Comparison of ENCODE assay signal across 10 cellular contexts in genomic region chr16:29148867-29149272, GRCh38.
DNase-seq lines count a peak whose midpoint lies in the region; ATAC-seq and TF ChIP-seq lines count a peak whose summit lies in the region.
"Had no signal": no experiment of that assay in that cellular context is flagged by ENCODE, and none has a peak within 500 bp of the region (broad histone marks: within the 10 kb centered on the region; RNA-seq: fewer than 3 reads in every experiment).

No MANE protein-coding gene starts in this region.

- H3K4me1 ChIP-seq in BLaER1 treated with 17β-estradiol and CSF1 and Interleukin-3, amounts not matched to agents 10 nM and 100 nM = peaks cover 37 to 49% (median 44%) of the 10 kb centered on the region in 10 experiments
- H3K4me1 ChIP-seq: pancreas had no signal

- ATAC-seq in central memory CD8-positive, alpha-beta T cell (replicated peaks; ENCODE audit: extremely low read depth, poor library complexity, severe bottlenecking) = peak; percentile 96
- no peak for ATAC-seq in HG03354 (IDR thresholded peaks at IDR 0.05; ENCODE audit: poor library complexity, severe bottlenecking, unreplicated experiment)

- TF ChIP-seq CTCF in type B pancreatic cell (conservative IDR thresholded peaks at IDR 0.05) (no peak), GM20000 (IDR thresholded peaks at IDR 0.05; ENCODE audit: extremely low read depth, missing control alignments) (no peak)

- H3K4me3 ChIP-seq in BLaER1 treated with 17β-estradiol and CSF1 and Interleukin-3, amounts not matched to agents 10 nM and 100 nM = no peak overlapping the region
- H3K4me3 ChIP-seq: pancreas had no signal

- H3K4me3 Mint-ChIP-seq in central memory CD8-positive, alpha-beta T cell = peak overlapping the region; percentile 53
- no peak overlapping the region for H3K4me3 Mint-ChIP-seq in type B pancreatic cell

- no peaks in the 10 kb centered on the region for H3K36me3 ChIP-seq in BLaER1 treated with 17β-estradiol and CSF1 and Interleukin-3, amounts not matched to agents 10 nM and 100 nM
- H3K36me3 ChIP-seq: pancreas had no signal

- no peaks in the 10 kb centered on the region for H3K27me3 ChIP-seq in BLaER1 treated with 17β-estradiol and CSF1 and Interleukin-3, amounts not matched to agents 10 nM and 100 nM
- H3K27me3 ChIP-seq: pancreas had no signal

- peaks cover 4% of the 10 kb centered on the region for H3K36me3 Mint-ChIP-seq in central memory CD8-positive, alpha-beta T cell (ENCODE audit: insufficient read depth)
- H3K36me3 Mint-ChIP-seq in type B pancreatic cell = no peaks in the 10 kb centered on the region

- no peaks in the 10 kb centered on the region for H4K20me1 ChIP-seq in BLaER1 treated with 17β-estradiol and CSF1 and Interleukin-3, amounts not matched to agents 10 nM and 100 nM

- no peaks in the 10 kb centered on the region for H3K9me3 ChIP-seq in BLaER1 treated with 17β-estradiol and CSF1 and Interleukin-3, amounts not matched to agents 10 nM and 100 nM (replicated peaks in 1 of 11)
- H3K9me3 ChIP-seq: pancreas had no signal

- DNase-seq in activated CD4-positive, alpha-beta T cell treated with anti-CD3 and anti-CD28 coated beads, Interleukin-2, amount 50 U/mL, for 1 hour = peak; percentile 80
- peak; percentile 74 to 82 for DNase-seq in central memory CD8-positive, alpha-beta T cell (ENCODE audit: low spot score in 2 of 2)
- DNase-seq in stimulated activated CD4-positive, alpha-beta T cell treated with anti-CD3 and anti-CD28 coated beads, Interleukin-15, amount 100 ng/mL, for 24 hours = peak; percentile 62
- DNase-seq in type B pancreatic cell (ENCODE audit: extremely low spot score, unreplicated experiment) (no peak), GM20000 (ENCODE audit: low spot score) (no peak), NCI-H1417 (lab: John Stamatoyannopoulos, UW) (no peak)
- DNase-seq: NCI-H2227 treated with DMSO at 0.1 percent for 48 hours had no signal

- H3K27ac ChIP-seq in BLaER1 treated with 17β-estradiol and CSF1 and Interleukin-3, amounts not matched to agents 10 nM and 100 nM = no peak overlapping the region
- H3K27ac ChIP-seq: pancreas had no signal

- H3K9me3 Mint-ChIP-seq in central memory CD8-positive, alpha-beta T cell = no peaks in the 10 kb centered on the region
- no peaks in the 10 kb centered on the region for H3K9me3 Mint-ChIP-seq in type B pancreatic cell

- H3K4me2 ChIP-seq in BLaER1 treated with 17β-estradiol and CSF1 and Interleukin-3, amounts not matched to agents 10 nM and 100 nM = peak overlapping the region; percentile 64 to 77 (median 73)

- no peaks in the 10 kb centered on the region for H3K27me3 Mint-ChIP-seq in central memory CD8-positive, alpha-beta T cell
- H3K27me3 Mint-ChIP-seq in type B pancreatic cell = no peaks in the 10 kb centered on the region

- H3K9ac ChIP-seq in BLaER1 treated with 17β-estradiol and CSF1 and Interleukin-3, amounts not matched to agents 10 nM and 100 nM = peak overlapping the region in 1 of 11 experiments; percentile 24; a peak in 1 of 22 replicates

- peak overlapping the region; percentile 93 for H3K27ac Mint-ChIP-seq in central memory CD8-positive, alpha-beta T cell (ENCODE audit: low read depth)
- no peak overlapping the region for H3K27ac Mint-ChIP-seq in type B pancreatic cell

- peaks cover 32% of the 10 kb centered on the region for H3K4me1 Mint-ChIP-seq in central memory CD8-positive, alpha-beta T cell
- H3K4me1 Mint-ChIP-seq in type B pancreatic cell (ENCODE audit: unreplicated experiment) = peaks cover 4% of the 10 kb centered on the region

Comparison
In these comparisons a context has a peak if more than half of its experiments do, and no peak if none do; other contexts are left out.
1. DNase-seq: peak in activated CD4-positive, alpha-beta T cell treated with anti-CD3 and anti-CD28 coated beads, Interleukin-2, amount 50 U/mL, for 1 hour (single experiment), central memory CD8-positive, alpha-beta T cell (2 of 2) and stimulated activated CD4-positive, alpha-beta T cell treated with anti-CD3 and anti-CD28 coated beads, Interleukin-15, amount 100 ng/mL, for 24 hours (single experiment); none in type B pancreatic cell (single experiment), GM20000 (single experiment) and NCI-H1417 (0 of 3).